Comparison of ENCODE assay signal across 1 cellular context in genomic region chr18:158128-159036, GRCh38.
TF ChIP-seq lines count a peak whose summit lies in the region.

TSS of gene USP14 (plus strand) at chr18:158557. CDS start at chr18:158699, 142 bp downstream.

TF ChIP-seq in H1, 55 proteins besides CTCF, POLR2A, EP300 and RAD21:
- peak; percentile 99 for TF ChIP-seq E2F6 (IDR thresholded peaks at IDR 0.05)
- TF ChIP-seq HDAC2 (IDR thresholded peaks at IDR 0.05; ENCODE audit: borderline replicate concordance in 1 of 2, low read depth in 2 of 2, low read length in 2 of 2): no peak
- TF ChIP-seq CEBPB (IDR thresholded peaks at IDR 0.05; ENCODE audit: low read depth, low read length): no peak
- TF ChIP-seq BCL11A (IDR thresholded peaks at IDR 0.05; ENCODE audit: low read depth in 2 of 2, low read length in 2 of 2): no peak
- no peak for TF ChIP-seq CBX5 (IDR thresholded peaks at IDR 0.05; ENCODE audit: low read depth, low read length)
- peak; percentile 99 for TF ChIP-seq CREB1 (IDR thresholded peaks at IDR 0.05)
- TF ChIP-seq CHD2 (IDR thresholded peaks at IDR 0.05; ENCODE audit: low read length): no peak
- TF ChIP-seq GTF2F1 (IDR thresholded peaks at IDR 0.05; ENCODE audit: borderline replicate concordance, low read depth, low read length): no peak
- TF ChIP-seq ZNF274 (IDR thresholded peaks at IDR 0.05; ENCODE audit: borderline replicate concordance, extremely low read depth, low read length): no peak
- peak; percentile 75 for TF ChIP-seq USF2 (IDR thresholded peaks at IDR 0.05; ENCODE audit: low read length)
- TF ChIP-seq GABPA (IDR thresholded peaks at IDR 0.05; ENCODE audit: borderline replicate concordance, insufficient read depth, low read length): no peak
- no peak for TF ChIP-seq CHD1 (IDR thresholded peaks at IDR 0.05; ENCODE audit: low read depth, low read length)
- TF ChIP-seq SUZ12 (IDR thresholded peaks at IDR 0.05; ENCODE audit: low read length): no peak
- TF ChIP-seq KDM4A (IDR thresholded peaks at IDR 0.05; ENCODE audit: low read depth, low read length, severe bottlenecking): peak; percentile 99
- 0 out of 2 replicates have a peak, but pooled peaks have one; percentile 17 for TF ChIP-seq TCF12 (IDR thresholded peaks at IDR 0.05; ENCODE audit: low read depth, low read length)
- no peak for TF ChIP-seq SP4 (IDR thresholded peaks at IDR 0.05; ENCODE audit: low read length)
- peak; percentile 44; the same call in 1 of the 2 replicates for TF ChIP-seq BACH1 (IDR thresholded peaks at IDR 0.05; ENCODE audit: low read length)
- peak; percentile 97 for TF ChIP-seq ASH2L (IDR thresholded peaks at IDR 0.05; ENCODE audit: low read length)
- peak; percentile 99 for TF ChIP-seq MAX (IDR thresholded peaks at IDR 0.05)
- TF ChIP-seq RNF2 (IDR thresholded peaks at IDR 0.05; ENCODE audit: borderline replicate concordance, low read depth, low read length, missing control alignments, poor library complexity, severe bottlenecking): peak; percentile 54
- no peak for TF ChIP-seq CHD7 (IDR thresholded peaks at IDR 0.05; ENCODE audit: insufficient replicate concordance, low read length)
- 0 out of 4 replicates have a peak, but pooled peaks of 1 of the 2 experiments have one; percentile 47 for TF ChIP-seq SIN3A (conservative IDR thresholded peaks at IDR 0.05 in 1 of 2, IDR thresholded peaks at IDR 0.05 in 1 of 2; ENCODE audit: low read depth in 1 of 2, low read length in 2 of 2)
- no peak for TF ChIP-seq EGR1 (IDR thresholded peaks at IDR 0.05; ENCODE audit: borderline replicate concordance, low read depth, low read length)
- TF ChIP-seq YY1 (IDR thresholded peaks at IDR 0.05; ENCODE audit: low read depth, low read length): no peak
- TF ChIP-seq ATF2 (IDR thresholded peaks at IDR 0.05; ENCODE audit: low read length): no peak
- TF ChIP-seq NRF1 (IDR thresholded peaks at IDR 0.05; ENCODE audit: low read depth, low read length): peak; percentile 54
- TF ChIP-seq SIRT6 (IDR thresholded peaks at IDR 0.05; ENCODE audit: low read length): no peak
- TF ChIP-seq SIX5 (IDR thresholded peaks at IDR 0.05; ENCODE audit: low read depth, low read length): no peak
- no peak for TF ChIP-seq FOSL1 (IDR thresholded peaks at IDR 0.05; ENCODE audit: insufficient read depth, low read depth, low read length)
- no peak for TF ChIP-seq JUND (IDR thresholded peaks at IDR 0.05; ENCODE audit: low read length)
- TF ChIP-seq KDM1A (IDR thresholded peaks at IDR 0.05; ENCODE audit: borderline replicate concordance, low read length): peak; percentile 42; the same call in 1 of the 2 replicates
- peak; percentile 54; the same call in 1 of the 2 replicates for TF ChIP-seq TBP (IDR thresholded peaks at IDR 0.05; ENCODE audit: low read depth, low read length)
- TF ChIP-seq POU5F1 (IDR thresholded peaks at IDR 0.05; ENCODE audit: low read depth, low read length): no peak
- TF ChIP-seq MAFK (IDR thresholded peaks at IDR 0.05; ENCODE audit: low read depth, low read length): no peak
- TF ChIP-seq EZH2 (IDR thresholded peaks at IDR 0.05; ENCODE audit: low read depth, low read length, severe bottlenecking): no peak
- no peak for TF ChIP-seq RXRA (IDR thresholded peaks at IDR 0.05; ENCODE audit: insufficient read depth, low read depth, low read length)
- TF ChIP-seq POLR2AphosphoS5 (IDR thresholded peaks at IDR 0.05; ENCODE audit: low read depth, low read length): peak; percentile 88
- TF ChIP-seq CTBP2 (IDR thresholded peaks at IDR 0.05; ENCODE audit: borderline replicate concordance, insufficient read depth, insufficient read length, low read length): no peak
- TF ChIP-seq TEAD4 (IDR thresholded peaks at IDR 0.05; ENCODE audit: low read depth, low read length): no peak
- peak; percentile 78; the same call in 1 of the 2 replicates for TF ChIP-seq KDM5A (IDR thresholded peaks at IDR 0.05; ENCODE audit: low read length)
- TF ChIP-seq RBBP5 (IDR thresholded peaks at IDR 0.05; ENCODE audit: borderline replicate concordance, low read depth, low read length): peak; percentile 96
- TF ChIP-seq SAP30 (IDR thresholded peaks at IDR 0.05; ENCODE audit: insufficient read depth, insufficient replicate concordance, low read length): no peak
- no peak for TF ChIP-seq CBX8 (IDR thresholded peaks at IDR 0.05; ENCODE audit: borderline replicate concordance, low read depth, low read length)
- TF ChIP-seq TAF7 (optimal IDR thresholded peaks at IDR 0.05; ENCODE audit: borderline replicate concordance, low read depth, low read length): peak; percentile 91
- peak; percentile 83 for TF ChIP-seq TAF1 (IDR thresholded peaks at IDR 0.05; ENCODE audit: low read depth, low read length)
- TF ChIP-seq SP1 (IDR thresholded peaks at IDR 0.05; ENCODE audit: low read depth, low read length): peak; percentile 51; the same call in 1 of the 2 replicates
- TF ChIP-seq PHF8 (conservative IDR thresholded peaks at IDR 0.05; ENCODE audit: low read depth, low read length): peak; percentile 92
- no peak for TF ChIP-seq RFX5 (IDR thresholded peaks at IDR 0.05; ENCODE audit: borderline replicate concordance, low read depth, low read length)
- TF ChIP-seq SRF (IDR thresholded peaks at IDR 0.05; ENCODE audit: low read depth, low read length): peak; percentile 80
- TF ChIP-seq ATF3 (IDR thresholded peaks at IDR 0.05; ENCODE audit: insufficient read depth, low read depth, low read length): peak; percentile 89
